1 cellular context compared by ENCODE assay signal in the genomic region with DNA sequence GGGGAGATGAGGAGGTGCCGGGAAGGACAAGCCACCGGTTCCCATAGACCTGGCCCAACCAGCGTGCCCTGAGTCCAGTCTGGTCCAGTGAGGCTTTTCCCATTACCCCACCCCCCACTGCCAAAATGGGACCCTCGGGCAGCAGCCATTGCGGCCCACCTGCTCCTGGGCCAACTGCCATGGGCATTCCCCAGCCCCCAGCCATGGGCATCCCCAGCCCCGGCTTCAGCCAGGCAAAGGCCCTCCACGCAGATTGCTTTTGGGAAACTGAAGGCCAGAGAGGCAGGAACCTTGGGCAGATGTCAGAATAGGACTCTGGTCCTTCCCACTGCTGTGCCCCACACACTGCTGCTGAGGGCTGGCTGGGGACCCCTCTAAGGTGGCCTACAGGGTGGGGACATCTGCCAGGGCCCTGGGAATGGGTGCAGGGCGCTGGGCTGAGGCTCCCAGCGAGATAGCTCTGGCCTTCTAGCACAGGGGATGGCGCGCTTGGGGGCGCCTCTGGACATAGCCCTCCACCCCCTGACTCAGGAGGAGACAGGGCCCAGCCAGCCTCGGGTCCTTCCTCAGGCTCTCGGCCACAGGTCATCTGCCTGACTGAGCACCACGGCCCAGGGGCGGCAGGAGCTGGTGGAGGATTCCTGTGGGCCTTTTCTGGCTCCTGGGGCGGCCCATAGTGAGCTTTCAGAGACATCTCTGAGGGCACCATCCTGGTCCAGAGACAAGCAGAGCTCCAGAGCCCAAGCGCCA.
TF ChIP-seq lines count a peak whose summit lies in the region.

No MANE protein-coding gene starts in this region.

TF ChIP-seq in K562, 482 proteins besides CTCF, POLR2A, EP300 and RAD21:
- TF ChIP-seq RBM22 (IDR thresholded peaks at IDR 0.05; ENCODE audit: low read depth, low read length, poor library complexity, severe bottlenecking) (peak; percentile 64), POLR2G (IDR thresholded peaks at IDR 0.05; ENCODE audit: low read depth, low read length) (peak; percentile 67), RBFOX2 (IDR thresholded peaks at IDR 0.05; ENCODE audit: low read depth, low read length) (peak; percentile 69), ZNF124 (CRISPR knock-in tag; IDR thresholded peaks at IDR 0.05) (no peak), MTA2 (IDR thresholded peaks at IDR 0.05; ENCODE audit: low read depth) (no peak)
